Comparison of ENCODE assay signal across 19 cellular contexts in genomic region chr5:116872986-116873385, GRCh38.
DNase-seq lines count a peak whose midpoint lies in the region; ATAC-seq and TF ChIP-seq lines count a peak whose summit lies in the region.
"Had no signal": no experiment of that assay in that cellular context is flagged by ENCODE, and none has a peak within 500 bp of the region (broad histone marks: within the 10 kb centered on the region; RNA-seq: fewer than 3 reads in every experiment).

No MANE protein-coding gene starts in this region.

- H3K27me3 Mint-ChIP-seq in endodermal cell (ENCODE audit: insufficient read depth): peaks cover 3% of the 10 kb centered on the region
- H3K27me3 Mint-ChIP-seq: CD4-positive, alpha-beta T cell had no signal

- H3K36me3 Mint-ChIP-seq in endodermal cell (ENCODE audit: low read depth): peaks cover 6% of the 10 kb centered on the region

- no peaks in the 10 kb centered on the region for H3K27me3 ChIP-seq in endodermal cell (ENCODE audit: control insufficient read depth, insufficient read depth, low read length, poor library complexity, severe bottlenecking)

- H3K4me1 ChIP-seq in endodermal cell (ENCODE audit: control insufficient read depth, insufficient read depth, low read length) (no peaks in the 10 kb centered on the region), mucosa of descending colon (ENCODE audit: low read depth) (no peaks in the 10 kb centered on the region)

- CTCF ChIA-PET in HEK293T (lab: Yijun Ruan, JAX): no interaction called here

- DNase-seq in HEK293T (ENCODE audit: extremely low spot score) (no peak), RKO (ENCODE audit: low spot score) (peak; percentile 49), fibroblast of pulmonary artery (ENCODE audit: low read depth) (peak; percentile 30), retinal pigment epithelial cell (ENCODE audit: low read depth) (peak; percentile 27), endodermal cell (no peak), mucosa of descending colon (no peak)
- DNase-seq: Calu3; CD4-positive, alpha-beta T cell; DMS79; GM23248; HCEC 1CT; KG1; NCI-H1436; NCI-H2029; NCI-H2171; NCI-H774; PC-9 had no signal

- H3K36me3 ChIP-seq in endodermal cell (ENCODE audit: control insufficient read depth, insufficient read depth, low read length) (no peaks in the 10 kb centered on the region), mucosa of descending colon (ENCODE audit: low read depth) (no peaks in the 10 kb centered on the region)

- no peak for TF ChIP-seq CTCF in fibroblast of pulmonary artery (IDR thresholded peaks at IDR 0.05; ENCODE audit: low read length, missing control alignments)
- no peak for TF ChIP-seq CTCF in retinal pigment epithelial cell (conservative IDR thresholded peaks at IDR 0.05; ENCODE audit: low read depth, low read length)
- no peak for TF ChIP-seq CTCF in endodermal cell (conservative IDR thresholded peaks at IDR 0.05)
- TF ChIP-seq CTCF in mucosa of descending colon (IDR thresholded peaks at IDR 0.05): no peak

- no peak overlapping the region for H3K4me3 ChIP-seq in fibroblast of pulmonary artery (replicated peaks; ENCODE audit: low read depth, low read length)
- H3K4me3 ChIP-seq in retinal pigment epithelial cell (ENCODE audit: low read length): no peak overlapping the region
- H3K4me3 ChIP-seq in endodermal cell (ENCODE audit: low read length): no peak overlapping the region
- H3K4me3 ChIP-seq in mucosa of descending colon: no peak overlapping the region
- H3K4me3 ChIP-seq: GM23248, PC-9 had no signal

- no peak overlapping the region for H3K27ac ChIP-seq in endodermal cell (ENCODE audit: low read depth, low read length)
- H3K27ac ChIP-seq: GM23248, PC-9 had no signal

- H3K27ac Mint-ChIP-seq in endodermal cell: no peak overlapping the region
- H3K27ac Mint-ChIP-seq: B cell; CD4-positive, alpha-beta T cell had no signal

- no CpG with 5 or more reads among the region's 1 CpG for WGBS in endodermal cell (ENCODE audit: insufficient coverage in 1 of 2, insufficient read length in 1 of 2), 2 experiments

- intact Hi-C loops in mucosa of descending colon (cut with DNase I, micrococcal nuclease): no loop called here

- H3K9ac ChIP-seq in endodermal cell (ENCODE audit: extremely low read depth, low read length, poor library complexity, severe bottlenecking): no peak overlapping the region
- H3K9ac ChIP-seq: GM23248 had no signal

- peaks cover 15% of the 10 kb centered on the region for H3K9me3 Mint-ChIP-seq in endodermal cell

- POLR2A ChIA-PET in HEK293T (lab: Yijun Ruan, JAX): no interaction called here

- ATAC-seq in mucosa of descending colon (no peak), HG02870 (IDR thresholded peaks at IDR 0.05; ENCODE audit: unreplicated experiment) (no peak)

- H3K4me3 Mint-ChIP-seq in endodermal cell: no peak overlapping the region
- H3K4me3 Mint-ChIP-seq: B cell; CD4-positive, alpha-beta T cell had no signal

- H3K4me1 Mint-ChIP-seq in endodermal cell: no peaks in the 10 kb centered on the region
- H3K4me1 Mint-ChIP-seq: B cell had no signal

- peaks cover 15% of the 10 kb centered on the region for H3K9me3 ChIP-seq in endodermal cell (ENCODE audit: control insufficient read depth, low read length)
- no peaks in the 10 kb centered on the region for H3K9me3 ChIP-seq in mucosa of descending colon

TF ChIP-seq in HEK293T, 16 proteins besides CTCF, POLR2A, EP300 and RAD21:
- TF ChIP-seq CTBP1 (IDR thresholded peaks at IDR 0.05; ENCODE audit: borderline replicate concordance) (no peak), FOXM1 (IDR thresholded peaks at IDR 0.05; ENCODE audit: borderline replicate concordance) (no peak), ZNF384 (IDR thresholded peaks at IDR 0.05) (no peak)
- TF ChIP-seq, protein P1, sequence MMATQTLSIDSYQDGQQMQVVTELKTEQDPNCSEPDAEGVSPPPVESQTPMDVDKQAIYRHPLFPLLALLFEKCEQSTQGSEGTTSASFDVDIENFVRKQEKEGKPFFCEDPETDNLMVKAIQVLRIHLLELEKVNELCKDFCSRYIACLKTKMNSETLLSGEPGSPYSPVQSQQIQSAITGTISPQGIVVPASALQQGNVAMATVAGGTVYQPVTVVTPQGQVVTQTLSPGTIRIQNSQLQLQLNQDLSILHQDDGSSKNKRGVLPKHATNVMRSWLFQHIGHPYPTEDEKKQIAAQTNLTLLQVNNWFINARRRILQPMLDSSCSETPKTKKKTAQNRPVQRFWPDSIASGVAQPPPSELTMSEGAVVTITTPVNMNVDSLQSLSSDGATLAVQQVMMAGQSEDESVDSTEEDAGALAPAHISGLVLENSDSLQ (IDR thresholded peaks at IDR 0.05): peak; percentile 38; the same call in 1 of the 2 replicates
TF ChIP-seq in HEK293T: peak in this region for 1.

Comparison
In these comparisons a context has a peak if more than half of its experiments do, and no peak if none do; other contexts are left out.
1. DNase-seq: peak in RKO (single experiment), fibroblast of pulmonary artery (single experiment) and retinal pigment epithelial cell (single experiment); none in HEK293T (single experiment), endodermal cell (single experiment) and mucosa of descending colon (0 of 3).